Comparison of ENCODE assay signal across 11 cellular contexts in genomic region chr13:93249259-93249917, GRCh38. TPM values are rescaled to one million over a fixed set of nuclear protein-coding genes. Genes with fewer than 3 reads are reported as not detected.
DNase-seq lines count a peak whose midpoint lies in the region; ATAC-seq and TF ChIP-seq lines count a peak whose summit lies in the region.
"Had no signal": no experiment of that assay in that cellular context is flagged by ENCODE, and none has a peak within 500 bp of the region (broad histone marks: within the 10 kb centered on the region; RNA-seq: fewer than 3 reads in every experiment).

No MANE protein-coding gene starts in this region.

- H3K9me3 Mint-ChIP-seq in activated naive CD8-positive, alpha-beta T cell treated with anti-CD3 and anti-CD28 coated beads for 36 hours, result no peaks in the 10 kb centered on the region
- H3K9me3 Mint-ChIP-seq: activated T-cell treated with anti-CD3 and anti-CD28 coated beads, Interleukin-2, amount 50 U/mL, for 24 hours had no signal

- TF ChIP-seq CTCF in left lung (IDR thresholded peaks at IDR 0.05) (no peak), Peyer's patch (IDR thresholded peaks at IDR 0.05) (no peak)

- H3K4me3 ChIP-seq in left lung (no peak overlapping the region), Peyer's patch (no peak overlapping the region)

- H3K27ac ChIP-seq in left lung, result peak overlapping the region; percentile 29 to 62
- no peak overlapping the region for H3K27ac ChIP-seq in Peyer's patch

- H3K27me3 ChIP-seq in left lung, result no peaks in the 10 kb centered on the region
- H3K27me3 ChIP-seq in Peyer's patch, result no peaks in the 10 kb centered on the region

- H3K9me3 ChIP-seq in left lung, result no peaks in the 10 kb centered on the region
- no peaks in the 10 kb centered on the region for H3K9me3 ChIP-seq in Peyer's patch

- peak; percentile 76 for ATAC-seq in left lung

- no peaks in the 10 kb centered on the region for H3K36me3 Mint-ChIP-seq in activated naive CD8-positive, alpha-beta T cell treated with anti-CD3 and anti-CD28 coated beads for 36 hours

- H3K27me3 Mint-ChIP-seq in activated naive CD8-positive, alpha-beta T cell treated with anti-CD3 and anti-CD28 coated beads for 36 hours, result peaks cover 10% of the 10 kb centered on the region

- peak; percentile 83 for DNase-seq in ACHN
- DNase-seq in HT-29 (ENCODE audit: low spot score), result peak; percentile 71
- peak; percentile 84 for DNase-seq in astrocyte of the hippocampus (ENCODE audit: low read depth, low spot score)
- DNase-seq in left lung, result no peak
- no peak for DNase-seq in activated naive CD8-positive, alpha-beta T cell treated with anti-CD3 and anti-CD28 coated beads for 36 hours
- no peak for DNase-seq in Peyer's patch
- no peak for DNase-seq in mucosa of gallbladder (ENCODE audit: low spot score)
- DNase-seq in HPDE6-E6E7 (ENCODE audit: extremely low spot score), result no peak
- DNase-seq: activated T-cell treated with anti-CD3 and anti-CD28 coated beads, Interleukin-2, amount 50 U/mL, for 24 hours; effector CD8-positive, alpha-beta T cell had no signal

- in situ Hi-C loops in ACHN (cut with HindIII; ENCODE audit: low pct_ligation_motif_present, low pct_unique_long_range_greater_than_20kb, low sequenced_read_pairs), result loop anchor here (25.0 kb wide), 1 partner anchor 1113 kb away; no protein-coding TSS in a partner anchor

- no peak overlapping the region for H3K4me3 Mint-ChIP-seq in activated naive CD8-positive, alpha-beta T cell treated with anti-CD3 and anti-CD28 coated beads for 36 hours
- H3K4me3 Mint-ChIP-seq: activated T-cell treated with anti-CD3 and anti-CD28 coated beads, Interleukin-2, amount 50 U/mL, for 24 hours had no signal

- H3K4me1 ChIP-seq in left lung, result no peaks in the 10 kb centered on the region
- no peaks in the 10 kb centered on the region for H3K4me1 ChIP-seq in Peyer's patch

- H3K36me3 ChIP-seq in left lung (no peaks in the 10 kb centered on the region), Peyer's patch (no peaks in the 10 kb centered on the region)

- H3K4me1 Mint-ChIP-seq in activated naive CD8-positive, alpha-beta T cell treated with anti-CD3 and anti-CD28 coated beads for 36 hours, result no peaks in the 10 kb centered on the region

- TF ChIP-seq POLR2A in Peyer's patch (IDR thresholded peaks at IDR 0.05), result no peak

- no peak overlapping the region for H3K27ac Mint-ChIP-seq in activated naive CD8-positive, alpha-beta T cell treated with anti-CD3 and anti-CD28 coated beads for 36 hours
- H3K27ac Mint-ChIP-seq: activated T-cell treated with anti-CD3 and anti-CD28 coated beads, Interleukin-2, amount 50 U/mL, for 24 hours had no signal

- intact Hi-C loops in left lung (cut with DNase I), result no loop called here

RNA-seq across cellular contexts. Expression of gene GPC6, which starts 22.8 kb away (rescaled TPM):
- total RNA-seq in HT-29 (2014; rRNA removed; shearing (Covaris generic)), result not detected in 2 replicates
- total RNA-seq in left lung (1 to 10 TPM; 9.6 to 9.7 TPM), Peyer's patch (10 to 100 TPM in 1 of 4 donors, 1 to 10 TPM in 3; 1.6 to 13.2 (median 2.6) TPM), mucosa of gallbladder (24.0 TPM)
- not detected for total RNA-seq in activated naive CD8-positive, alpha-beta T cell treated with anti-CD3 and anti-CD28 coated beads for 36 hours
- total RNA-seq: Calu3 had no signal

Comparison
In these comparisons a context has a peak if more than half of its experiments do, and no peak if none do; other contexts are left out.
1. DNase-seq: peak in ACHN (single experiment), HT-29 (single experiment) and astrocyte of the hippocampus (single experiment); none in left lung (0 of 2), activated naive CD8-positive, alpha-beta T cell treated with anti-CD3 and anti-CD28 coated beads for 36 hours (single experiment), Peyer's patch (0 of 3), mucosa of gallbladder (single experiment) and HPDE6-E6E7 (single experiment).
2. H3K27ac ChIP-seq: peak in left lung (2 of 2); none in Peyer's patch (0 of 4).